ENCODE assay signal across 20 cellular contexts in the genomic region with DNA sequence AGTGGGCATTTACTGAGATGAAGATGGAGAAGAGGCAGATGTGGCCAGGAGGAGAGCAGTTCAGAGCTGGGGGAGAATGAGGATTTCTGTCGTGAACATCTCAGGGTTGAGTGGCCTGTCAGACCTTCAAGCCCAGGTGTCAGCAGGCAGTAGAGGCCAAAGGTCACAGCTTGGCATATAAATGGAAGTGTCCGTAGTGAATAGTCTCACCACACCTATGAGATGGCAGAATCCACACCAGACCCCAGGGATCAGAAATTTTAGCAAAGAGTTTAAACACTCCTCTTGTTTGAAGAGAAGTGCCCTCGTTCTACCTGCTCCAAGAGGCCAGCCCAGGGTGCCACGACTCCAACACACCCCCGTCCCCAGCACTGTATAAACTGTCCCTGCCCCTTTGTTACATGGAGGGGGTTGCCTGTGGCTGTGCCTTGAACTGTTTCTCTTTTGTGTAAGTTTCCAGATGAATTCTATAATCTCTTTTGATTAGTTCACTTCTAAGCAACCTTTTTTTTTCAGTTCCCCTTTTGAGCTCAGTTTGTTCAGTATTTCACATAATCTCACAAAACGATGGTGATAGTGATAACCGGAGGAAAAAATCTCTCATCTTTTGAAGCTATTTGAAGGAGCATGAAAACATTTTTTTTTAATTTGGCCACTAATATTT.
A peak's percentile ranks its signal among the peaks of the same experiment; 100 is the strongest.
DNase-seq lines count a peak whose midpoint lies in the region; ATAC-seq and TF ChIP-seq lines count a peak whose summit lies in the region.
"Had no signal": no experiment of that assay in that cellular context is flagged by ENCODE, and none has a peak within 500 bp of the region (broad histone marks: within the 10 kb centered on the region; RNA-seq: fewer than 3 reads in every experiment).

No MANE protein-coding gene starts in this region.

- no peak overlapping the region for H3K27ac Mint-ChIP-seq in activated naive CD8-positive, alpha-beta T cell treated with anti-CD3 and anti-CD28 coated beads, Interleukin-2, amount 50 U/mL, for 24 hours
- H3K27ac Mint-ChIP-seq: endodermal cell had no signal

- H3K27ac ChIP-seq in esophagus muscularis mucosa (replicated peaks in 1 of 4) = peak overlapping the region; percentile 67 to 82 (median 75)
- H3K27ac ChIP-seq: hepatocyte, KMS-11, right atrium auricular region had no signal

- H3K27me3 Mint-ChIP-seq in activated naive CD8-positive, alpha-beta T cell treated with anti-CD3 and anti-CD28 coated beads, Interleukin-2, amount 50 U/mL, for 24 hours = peaks cover 2% of the 10 kb centered on the region

- no peaks in the 10 kb centered on the region for H3K36me3 Mint-ChIP-seq in activated naive CD8-positive, alpha-beta T cell treated with anti-CD3 and anti-CD28 coated beads, Interleukin-2, amount 50 U/mL, for 24 hours (ENCODE audit: low read depth)

- H3K9me3 Mint-ChIP-seq in activated naive CD8-positive, alpha-beta T cell treated with anti-CD3 and anti-CD28 coated beads, Interleukin-2, amount 50 U/mL, for 24 hours = no peaks in the 10 kb centered on the region
- H3K9me3 Mint-ChIP-seq: endodermal cell had no signal

- H3K9me3 ChIP-seq in esophagus muscularis mucosa = no peaks in the 10 kb centered on the region
- H3K9me3 ChIP-seq: right atrium auricular region had no signal

- no peak overlapping the region for H3K4me3 Mint-ChIP-seq in activated naive CD8-positive, alpha-beta T cell treated with anti-CD3 and anti-CD28 coated beads, Interleukin-2, amount 50 U/mL, for 24 hours
- H3K4me3 Mint-ChIP-seq: endodermal cell had no signal

- TF ChIP-seq CTCF in GM10266 (IDR thresholded peaks at IDR 0.05; ENCODE audit: control insufficient read depth, insufficient read depth, low read depth, missing control alignments) = no peak
- TF ChIP-seq CTCF in esophagus muscularis mucosa (IDR thresholded peaks at IDR 0.05) = no peak

- H3K27me3 ChIP-seq in esophagus muscularis mucosa = no peaks in the 10 kb centered on the region
- H3K27me3 ChIP-seq: hepatocyte, right atrium auricular region had no signal

- H3K36me3 ChIP-seq in esophagus muscularis mucosa = peaks cover 0 to 8% (median 0%) of the 10 kb centered on the region in 4 donors
- H3K36me3 ChIP-seq: right atrium auricular region had no signal

- peaks cover 0 to 17% (median 13%) of the 10 kb centered on the region in 4 donors for H3K4me1 ChIP-seq in esophagus muscularis mucosa
- H3K4me1 ChIP-seq: right atrium auricular region had no signal

- intact Hi-C loops in esophagus muscularis mucosa (cut with DNase I) = no loop called here

- peak; percentile 36 for DNase-seq in GM10266 (ENCODE audit: extremely low spot score)
- DNase-seq in esophagus muscularis mucosa (ENCODE audit: extremely low spot score) = no peak
- DNase-seq in NCI-H82 (lab: John Stamatoyannopoulos, UW) = no peak
- DNase-seq in HEK293T (ENCODE audit: extremely low spot score) = no peak
- no peak for DNase-seq in activated naive CD8-positive, alpha-beta T cell treated with anti-CD3 and anti-CD28 coated beads, Interleukin-2, amount 50 U/mL, for 24 hours
- DNase-seq: activated gamma-delta T cell; aorta; endodermal cell; midbrain; NCI-H1436 treated with DMSO at 0.1 percent for 48 hours; NCI-H2227 treated with DMSO at 0.1 percent for 48 hours; NK-92 treated with Interleukin-12 subunit alpha and Interleukin-12 subunit beta, amount 100 ng/mL, for 24 hours; Right ventricle myocardium superior; T-helper 2 cell had no signal

- no peak for TF ChIP-seq POLR2A in esophagus muscularis mucosa (IDR thresholded peaks at IDR 0.05; ENCODE audit: low read depth)

- no peak for TF ChIP-seq EP300 in esophagus muscularis mucosa (IDR thresholded peaks at IDR 0.05)

- POLR2A ChIA-PET in HEK293T (lab: Yijun Ruan, JAX) = no interaction called here

- WGBS in esophagus muscularis mucosa = 92% methylated on average over 7 of the region's 7 CpGs

- H3K4me1 Mint-ChIP-seq in activated naive CD8-positive, alpha-beta T cell treated with anti-CD3 and anti-CD28 coated beads, Interleukin-2, amount 50 U/mL, for 24 hours = peaks cover 26% of the 10 kb centered on the region

- peak; percentile 48 for ATAC-seq in GM18907 (IDR thresholded peaks at IDR 0.05; ENCODE audit: unreplicated experiment)
- ATAC-seq in HG03354 (IDR thresholded peaks at IDR 0.05; ENCODE audit: poor library complexity, severe bottlenecking, unreplicated experiment) = peak; percentile 55
- no peak for ATAC-seq in activated naive CD8-positive, alpha-beta T cell treated with anti-CD3 and anti-CD28 coated beads, Interleukin-2, amount 50 U/mL, for 24 hours
- no peak for ATAC-seq in HG03460 (IDR thresholded peaks at IDR 0.05; ENCODE audit: unreplicated experiment)

- CTCF ChIA-PET in HEK293T (lab: Yijun Ruan, JAX) = interaction anchor here (1.8 kb wide), 1 partner anchor 27 kb away, joined by 4 read pairs; no protein-coding TSS in a partner anchor

- H3K4me3 ChIP-seq in esophagus muscularis mucosa = no peak overlapping the region
- H3K4me3 ChIP-seq: hepatocyte, right atrium auricular region had no signal

TF ChIP-seq in HEK293T, 16 proteins besides CTCF, POLR2A, EP300 and RAD21:
- TF ChIP-seq CTBP1 (IDR thresholded peaks at IDR 0.05; ENCODE audit: borderline replicate concordance) (no peak), LEF1 (IDR thresholded peaks at IDR 0.05; ENCODE audit: borderline replicate concordance) (no peak), FOXM1 (IDR thresholded peaks at IDR 0.05; ENCODE audit: borderline replicate concordance) (no peak), ARNT (IDR thresholded peaks at IDR 0.05) (no peak), FOXA1 (IDR thresholded peaks at IDR 0.05) (no peak), FOXK2 (IDR thresholded peaks at IDR 0.05) (no peak), HDGF (IDR thresholded peaks at IDR 0.05; ENCODE audit: borderline replicate concordance) (no peak), TARDBP (IDR thresholded peaks at IDR 0.05) (no peak), L3MBTL2 (conservative IDR thresholded peaks at IDR 0.05) (no peak), PKNOX1 (IDR thresholded peaks at IDR 0.05) (no peak), ZNF384 (IDR thresholded peaks at IDR 0.05) (no peak), BHLHE40 (IDR thresholded peaks at IDR 0.05; ENCODE audit: borderline replicate concordance) (no peak)

Comparison
In these comparisons a context has a peak if more than half of its experiments do, and no peak if none do; other contexts are left out.
1. ATAC-seq: peak in GM18907 (single experiment) and HG03354 (single experiment); none in activated naive CD8-positive, alpha-beta T cell treated with anti-CD3 and anti-CD28 coated beads, Interleukin-2, amount 50 U/mL, for 24 hours (single experiment) and HG03460 (single experiment).